17 cellular contexts compared by ENCODE assay signal in genomic region chr7:50727711-50728110, GRCh38.
"Had no signal": no experiment of that assay in that cellular context is flagged by ENCODE, and none has a peak within 500 bp of the region (broad histone marks: within the 10 kb centered on the region; RNA-seq: fewer than 3 reads in every experiment).

No MANE protein-coding gene starts in this region.

- H3K9me3 ChIP-seq: esophagus squamous epithelium, suprapubic skin, thyroid gland, uterus had no signal

- DNase-seq: effector memory CD8-positive, alpha-beta T cell; esophagus squamous epithelium; kidney; left cardiac atrium; left ventricle myocardium superior; naive B cell; occipital lobe; posterior cingulate gyrus; small intestine; stimulated activated CD4-positive, alpha-beta T cell treated with anti-CD3 and anti-CD28 coated beads, Interleukin-2, amount 100 ng/mL, for 48 hours; stimulated activated naive CD4-positive, alpha-beta T cell treated with Interleukin-2 at 50 U/mL for 16 hours; thyroid gland; uterus had no signal

- FAIRE-seq: kidney, small intestine had no signal

- H3K27me3 Mint-ChIP-seq: type B pancreatic cell had no signal

- H3K9me3 Mint-ChIP-seq: effector memory CD8-positive, alpha-beta T cell; naive B cell; nephron; type B pancreatic cell had no signal

- ATAC-seq: effector memory CD8-positive, alpha-beta T cell had no signal

- H3K4me3 Mint-ChIP-seq: effector memory CD8-positive, alpha-beta T cell; naive B cell; nephron; type B pancreatic cell had no signal

- H2AFZ ChIP-seq: hepatocyte had no signal

- H3K4me1 Mint-ChIP-seq: nephron had no signal

- H3K27ac ChIP-seq: esophagus squamous epithelium, hepatocyte, suprapubic skin, thyroid gland, uterus had no signal

- H3K27ac Mint-ChIP-seq: effector memory CD8-positive, alpha-beta T cell; naive B cell; nephron; type B pancreatic cell had no signal

- H3K36me3 ChIP-seq: esophagus squamous epithelium, suprapubic skin, thyroid gland, uterus had no signal

- H3K4me3 ChIP-seq: esophagus squamous epithelium, hepatocyte, suprapubic skin, thyroid gland, uterus had no signal

- H3K36me3 Mint-ChIP-seq: naive B cell, type B pancreatic cell had no signal

- H3K27me3 ChIP-seq: esophagus squamous epithelium, hepatocyte, suprapubic skin, thyroid gland, uterus had no signal

- H3K4me2 ChIP-seq: hepatocyte had no signal
